ENCODE assay signal across 9 cellular contexts in genomic region chr21:17428484-17428869, GRCh38.
A peak's percentile ranks its signal among the peaks of the same experiment; 100 is the strongest.
DNase-seq lines count a peak whose midpoint lies in the region; ATAC-seq and TF ChIP-seq lines count a peak whose summit lies in the region.
"Had no signal": no experiment of that assay in that cellular context is flagged by ENCODE, and none has a peak within 500 bp of the region (broad histone marks: within the 10 kb centered on the region; RNA-seq: fewer than 3 reads in every experiment).

No MANE protein-coding gene starts in this region.

- H3K27me3 ChIP-seq in parathyroid adenoma (ENCODE audit: control insufficient read depth, insufficient read depth, low read length) (no peaks in the 10 kb centered on the region), lower lobe of right lung (ENCODE audit: low read depth) (no peaks in the 10 kb centered on the region)

- DNase-seq in MV-4-11 (lab: John Stamatoyannopoulos, UW) (no peak), lower lobe of right lung (no peak), hypothalamus (lab: John Stamatoyannopoulos, UW) (no peak)
- DNase-seq: activated T-cell treated with anti-CD3 and anti-CD28 coated beads, Interleukin-2, amount 50 U/mL, for 1 hour; NCI-H2029 treated with DMSO at 0.1 percent for 48 hours had no signal

- H3K4me3 ChIP-seq in parathyroid adenoma (ENCODE audit: low read depth, low read length) (no peak overlapping the region), lower lobe of right lung (no peak overlapping the region)

- H3K36me3 ChIP-seq in parathyroid adenoma (ENCODE audit: control insufficient read depth, insufficient read depth, low read length), result peaks cover 2% of the 10 kb centered on the region
- H3K36me3 ChIP-seq in lower lobe of right lung, result no peaks in the 10 kb centered on the region

- H3K79me2 ChIP-seq in parathyroid adenoma, result no peaks in the 10 kb centered on the region

- intact Hi-C loops in lower lobe of right lung (cut with DNase I), result no loop called here

- no peak overlapping the region for H3K9ac ChIP-seq in parathyroid adenoma

- H2AFZ ChIP-seq in parathyroid adenoma, result no peak overlapping the region

- no peak overlapping the region for H3K27ac ChIP-seq in parathyroid adenoma
- no peak overlapping the region for H3K27ac ChIP-seq in lower lobe of right lung

- peak overlapping the region; percentile 30 for H3K4me2 ChIP-seq in parathyroid adenoma (ENCODE audit: low read length)

- TF ChIP-seq CTCF in parathyroid adenoma (IDR thresholded peaks at IDR 0.05), result no peak
- no peak for TF ChIP-seq CTCF in lower lobe of right lung (IDR thresholded peaks at IDR 0.05)

- ATAC-seq in GM19023 (IDR thresholded peaks at IDR 0.05; ENCODE audit: unreplicated experiment) (peak; percentile 58), GM21825 (IDR thresholded peaks at IDR 0.05; ENCODE audit: unreplicated experiment) (peak; percentile 79), HG03175 (IDR thresholded peaks at IDR 0.05; ENCODE audit: unreplicated experiment) (peak; percentile 70), lower lobe of right lung (no peak)

- no peaks in the 10 kb centered on the region for H3K9me3 ChIP-seq in parathyroid adenoma (ENCODE audit: control insufficient read depth, low read length)
- no peaks in the 10 kb centered on the region for H3K9me3 ChIP-seq in lower lobe of right lung

- H3K4me1 ChIP-seq in parathyroid adenoma, result no peaks in the 10 kb centered on the region
- H3K4me1 ChIP-seq in lower lobe of right lung, result no peaks in the 10 kb centered on the region

Comparison
In these comparisons a context has a peak if more than half of its experiments do, and no peak if none do; other contexts are left out.
1. ATAC-seq: peak in GM19023 (single experiment), GM21825 (single experiment) and HG03175 (single experiment); none in lower lobe of right lung (0 of 2).